Comparison of ENCODE assay signal across 8 cellular contexts in the genomic region with DNA sequence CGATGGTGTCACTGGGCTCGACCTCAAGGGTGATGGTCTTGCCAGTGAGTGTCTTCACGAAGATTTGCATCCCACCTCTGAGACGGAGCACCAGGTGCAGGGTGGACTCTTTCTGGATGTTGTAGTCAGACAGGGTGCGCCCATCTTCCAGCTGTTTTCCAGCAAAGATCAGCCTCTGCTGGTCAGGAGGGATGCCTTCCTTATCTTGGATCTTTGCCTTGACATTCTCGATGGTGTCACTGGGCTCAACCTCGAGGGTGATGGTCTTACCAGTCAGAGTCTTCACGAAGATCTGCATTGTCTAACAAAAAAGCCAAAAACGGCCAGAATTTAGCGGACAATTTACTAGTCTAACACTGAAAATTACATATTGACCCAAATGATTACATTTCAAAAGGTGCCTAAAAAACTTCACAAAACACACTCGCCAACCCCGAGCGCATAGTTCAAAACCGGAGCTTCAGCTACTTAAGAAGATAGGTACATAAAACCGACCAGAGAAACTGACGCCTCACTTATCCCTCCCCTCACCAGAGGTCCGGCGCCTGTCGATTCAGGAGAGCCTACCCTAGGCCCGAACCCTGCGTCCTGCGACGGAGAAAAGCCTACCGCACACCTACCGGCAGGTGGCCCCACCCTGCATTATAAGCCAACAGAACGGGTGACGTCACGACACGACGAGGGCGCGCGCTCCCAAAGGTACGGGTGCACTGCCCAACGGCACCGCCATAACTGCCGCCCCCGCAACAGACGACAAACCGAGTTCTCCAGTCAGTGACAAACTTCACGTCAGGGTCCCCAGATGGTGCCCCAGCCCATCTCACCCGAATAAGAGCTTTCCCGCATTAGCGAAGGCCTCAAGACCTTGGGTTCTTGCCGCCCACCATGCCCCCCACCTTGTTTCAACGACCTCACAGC. TPM values are rescaled to one million over a fixed set of nuclear protein-coding genes. Genes with fewer than 3 reads are reported as not detected.
DNase-seq lines count a peak whose midpoint lies in the region; ATAC-seq and TF ChIP-seq lines count a peak whose summit lies in the region.

No MANE protein-coding gene starts in this region.

- DNase-seq in A673 (ENCODE audit: low spot score) = peak; percentile 81
- DNase-seq in NT2/D1 (ENCODE audit: low read depth, low spot score) = no peak
- peak; percentile 98 for DNase-seq in activated naive CD4-positive, alpha-beta T cell treated with anti-CD3 and anti-CD28 coated beads for 36 hours
- DNase-seq in cardiac muscle cell (ENCODE audit: low read depth in 1 of 2, low spot score in 1 of 2) = peak; percentile 78 to 86
- peak; percentile 88 to 95 for DNase-seq in psoas muscle
- DNase-seq in vagina (ENCODE audit: extremely low spot score in 2 of 2) = peak in 1 of 2 donors; percentile 94

- H3K27me3 Mint-ChIP-seq in activated naive CD4-positive, alpha-beta T cell treated with anti-CD3 and anti-CD28 coated beads for 36 hours (ENCODE audit: low read depth) = peaks cover 6% of the 10 kb centered on the region

- ATAC-seq in GM21515 (IDR thresholded peaks at IDR 0.05; ENCODE audit: unreplicated experiment) (peak; percentile 15), psoas muscle (peak; percentile 28 to 45 (median 34)), HG03095 (IDR thresholded peaks at IDR 0.05; ENCODE audit: unreplicated experiment) (no peak)

- no peaks in the 10 kb centered on the region for H3K9me3 Mint-ChIP-seq in activated naive CD4-positive, alpha-beta T cell treated with anti-CD3 and anti-CD28 coated beads for 36 hours

- H3K4me1 ChIP-seq in A673 (ENCODE audit: insufficient read depth, low read length, poor library complexity, severe bottlenecking) (peaks cover 38% of the 10 kb centered on the region), NT2/D1 (ENCODE audit: insufficient read depth, insufficient read length) (peaks cover 2% of the 10 kb centered on the region), cardiac muscle cell (ENCODE audit: low read depth) (peaks cover 26% of the 10 kb centered on the region), psoas muscle (peaks cover 28% of the 10 kb centered on the region), vagina (peaks cover 64% of the 10 kb centered on the region)

- BruUV-seq in A673 (replicated peaks; lab: Mats Ljungman, UMichigan) = TSS peak; percentile 56

- peak overlapping the region; percentile 98 for H3K4me3 Mint-ChIP-seq in activated naive CD4-positive, alpha-beta T cell treated with anti-CD3 and anti-CD28 coated beads for 36 hours

- H3K9me3 ChIP-seq in A673 (ENCODE audit: low read depth, low read length, poor library complexity, severe bottlenecking) (no peaks in the 10 kb centered on the region), NT2/D1 (ENCODE audit: insufficient read depth, low read length) (no peaks in the 10 kb centered on the region), cardiac muscle cell (ENCODE audit: low read depth) (no peaks in the 10 kb centered on the region), psoas muscle (no peaks in the 10 kb centered on the region), vagina (no peaks in the 10 kb centered on the region)

- peaks cover 37% of the 10 kb centered on the region for H3K36me3 Mint-ChIP-seq in activated naive CD4-positive, alpha-beta T cell treated with anti-CD3 and anti-CD28 coated beads for 36 hours (ENCODE audit: low read depth)

- peak overlapping the region; percentile 100 for H3K27ac ChIP-seq in A673 (ENCODE audit: low read depth, low read length, poor library complexity, severe bottlenecking)
- peak overlapping the region; percentile 100 for H3K27ac ChIP-seq in cardiac muscle cell
- H3K27ac ChIP-seq in psoas muscle = peak overlapping the region; percentile 100
- peak overlapping the region; percentile 100 for H3K27ac ChIP-seq in vagina

- intact Hi-C loops in A673 (cut with micrococcal nuclease; ENCODE audit: unreplicated experiment) = no loop called here
- intact Hi-C loops in activated naive CD4-positive, alpha-beta T cell treated with anti-CD3 and anti-CD28 coated beads for 36 hours (cut with micrococcal nuclease) = loop anchor here (1.0 kb wide), 1 partner anchor 14 kb away; no protein-coding TSS in a partner anchor
- intact Hi-C loops in psoas muscle (cut with DNase I) = loop anchor here in 1 of 2 donors (2.0 kb wide), 1 partner anchor 25 kb away; no protein-coding TSS in a partner anchor
- intact Hi-C loops in vagina (cut with DNase I) = no loop called here

- WGBS in psoas muscle, 3 donors = 1 to 3% (median 2%) methylated on average over 46 of the region's 46 CpGs

- no peak for TF ChIP-seq POLR2A in vagina (IDR thresholded peaks at IDR 0.05)

- H3K4me3 ChIP-seq in A673 (ENCODE audit: low read depth, low read length, poor library complexity, severe bottlenecking) = peak overlapping the region; percentile 87
- H3K4me3 ChIP-seq in NT2/D1 (ENCODE audit: insufficient read length, low read depth) = peak overlapping the region; percentile 99
- H3K4me3 ChIP-seq in cardiac muscle cell = peak overlapping the region; percentile 98
- peak overlapping the region; percentile 94 for H3K4me3 ChIP-seq in psoas muscle
- H3K4me3 ChIP-seq in vagina = peak overlapping the region; percentile 78 to 98

- peak; percentile 53 for TF ChIP-seq CTCF in A673 (conservative IDR thresholded peaks at IDR 0.05; ENCODE audit: low read depth, low read length)
- peak; percentile 51 for TF ChIP-seq CTCF in cardiac muscle cell (IDR thresholded peaks at IDR 0.05; ENCODE audit: low read depth, low read length)
- peak; percentile 55 for TF ChIP-seq CTCF in psoas muscle (IDR thresholded peaks at IDR 0.05)
- peak in 2 of 3 experiments; percentile 29 to 32 for TF ChIP-seq CTCF in vagina (IDR thresholded peaks at IDR 0.05)

- CTCF ChIA-PET in A673 (lab: Charles Lee) = no interaction called here
- CTCF ChIA-PET in activated naive CD4-positive, alpha-beta T cell treated with anti-CD3 and anti-CD28 coated beads for 36 hours (lab: Charles Lee) = interaction anchor here (0.6 to 9.2 kb wide), 2 partner anchors 20 to 26 kb away, joined by 3 to 113 read pairs; no protein-coding TSS in a partner anchor

- H3K9ac ChIP-seq in NT2/D1 (ENCODE audit: insufficient read length, low read depth) = peak overlapping the region; percentile 99

- peaks cover 66% of the 10 kb centered on the region for H3K4me1 Mint-ChIP-seq in activated naive CD4-positive, alpha-beta T cell treated with anti-CD3 and anti-CD28 coated beads for 36 hours (ENCODE audit: low read depth)

- H3K36me3 ChIP-seq in A673 (ENCODE audit: insufficient read depth, low read length, poor library complexity, severe bottlenecking) (peaks cover 27% of the 10 kb centered on the region), NT2/D1 (ENCODE audit: insufficient read depth, insufficient read length, low read length) (peaks cover 29% of the 10 kb centered on the region), cardiac muscle cell (peaks cover 6% of the 10 kb centered on the region), psoas muscle (ENCODE audit: insufficient read depth in 1 of 2, low read depth in 1 of 2) (peaks cover 3 to 29% of the 10 kb centered on the region in 2 donors), vagina (peaks cover 0 to 26% of the 10 kb centered on the region in 2 donors)

- H3K27me3 ChIP-seq in A673 (replicated peaks; ENCODE audit: insufficient read depth, low read depth, low read length, poor library complexity) (no peaks in the 10 kb centered on the region), NT2/D1 (ENCODE audit: insufficient read depth, insufficient read length) (no peaks in the 10 kb centered on the region), cardiac muscle cell (no peaks in the 10 kb centered on the region), psoas muscle (ENCODE audit: insufficient read depth in 3 of 3, low read length in 2 of 3) (no peaks in the 10 kb centered on the region), vagina (no peaks in the 10 kb centered on the region)

- peak overlapping the region; percentile 98 for H3K27ac Mint-ChIP-seq in activated naive CD4-positive, alpha-beta T cell treated with anti-CD3 and anti-CD28 coated beads for 36 hours

- POLR2A ChIA-PET in A673 (lab: Charles Lee; ENCODE audit: low non-redundant PET) = interaction anchor here (0.7 kb wide), 1 partner anchor 34 kb away, joined by 4 read pairs; no protein-coding TSS in a partner anchor

RNA-seq across cellular contexts. Expression of a gene that starts 0.7 kb away (rescaled TPM):
- total RNA-seq in A673 (2021) = 965 and 1,053 TPM in 2 replicates
- 1,000 to 10,000 TPM; 1,036 to 1,066 TPM for total RNA-seq in activated naive CD4-positive, alpha-beta T cell treated with anti-CD3 and anti-CD28 coated beads for 36 hours
- 831 and 1,139 TPM in 2 replicates for total RNA-seq in cardiac muscle cell
- polyA plus RNA-seq in cardiac muscle cell = 897 and 1,281 TPM in 2 replicates
- total RNA-seq in psoas muscle = over 10,000 TPM in 1 of 4 donors, 1,000 to 10,000 TPM in 3; 2,036 to 18,039 (median 3,061) TPM
- 1,000 to 10,000 TPM; 2,132 to 9,997 (median 2,719) TPM for polyA plus RNA-seq in psoas muscle
- total RNA-seq in vagina = 2,671 TPM

RNA-seq across cellular contexts. Expression of a gene that starts 50.1 kb away (rescaled TPM):
- total RNA-seq in A673 (2021) = 61.5 and 74.6 TPM in 2 replicates
- total RNA-seq in activated naive CD4-positive, alpha-beta T cell treated with anti-CD3 and anti-CD28 coated beads for 36 hours = 10 to 100 TPM; 18.2 to 18.3 TPM
- 37.7 and 37.9 TPM in 2 replicates for total RNA-seq in cardiac muscle cell
- 42.5 and 46.3 TPM in 2 replicates for polyA plus RNA-seq in cardiac muscle cell
- 10 to 100 TPM in 2 of 4 donors, 1 to 10 TPM in 2; 9.1 to 19.6 (median 12.6) TPM for total RNA-seq in psoas muscle
- polyA plus RNA-seq in psoas muscle = 1 to 10 TPM; 5.7 to 8.6 (median 7.9) TPM
- 20.6 TPM for total RNA-seq in vagina
